ENCODE assay signal across 8 cellular contexts in the genomic region with DNA sequence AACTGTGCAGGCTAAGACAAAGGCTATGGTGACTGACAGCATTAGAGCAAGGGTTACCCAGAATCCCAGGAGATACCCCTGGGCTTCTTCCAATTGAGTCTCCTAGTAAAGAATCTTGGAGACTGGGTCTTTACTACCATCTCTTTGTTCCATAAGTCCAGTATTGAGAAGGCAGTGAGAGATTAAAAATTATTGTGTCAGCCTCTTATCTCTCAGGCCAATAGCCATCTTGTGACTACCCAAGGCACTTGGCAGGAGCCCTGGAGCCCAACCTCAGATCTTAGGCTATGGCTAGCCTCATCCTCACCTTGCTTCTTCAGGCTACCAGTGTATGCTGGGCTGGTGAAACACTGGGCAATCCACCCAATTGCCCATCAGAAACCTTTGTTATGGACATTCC.
"Had no signal": no experiment of that assay in that cellular context is flagged by ENCODE, and none has a peak within 500 bp of the region (broad histone marks: within the 10 kb centered on the region; RNA-seq: fewer than 3 reads in every experiment).

No MANE protein-coding gene starts in this region.

- ATAC-seq: HCT116, HepG2 had no signal

- H3K36me3 ChIP-seq: HAP-1 had no signal

- H3K9me3 ChIP-seq: HAP-1 had no signal

- H3K9ac ChIP-seq: GM23248 had no signal

- H2AFZ ChIP-seq: GM23248 had no signal

- H3K27ac ChIP-seq: GM23248 had no signal

- DNase-seq: GM23248, GOT3, H7, HFFc6 had no signal

- H3K4me1 ChIP-seq: HAP-1 had no signal

- FAIRE-seq: HepG2, HTR-8/SVneo had no signal

- H3K4me3 ChIP-seq: GM23248, HAP-1 had no signal
